7 cellular contexts compared by ENCODE assay signal in genomic region chr15:52558196-52558595, GRCh38. TPM values are rescaled to one million over a fixed set of nuclear protein-coding genes. Genes with fewer than 3 reads are reported as not detected.
DNase-seq lines count a peak whose midpoint lies in the region; ATAC-seq and TF ChIP-seq lines count a peak whose summit lies in the region.

No MANE protein-coding gene starts in this region.

- H3K27me3 ChIP-seq in fibroblast of lung (ENCODE audit: control insufficient read depth, insufficient read depth, low read length) (no peaks in the 10 kb centered on the region), SJCRH30 (no peaks in the 10 kb centered on the region)

- H3K4me3 ChIP-seq in fibroblast of lung (replicated peaks in 1 of 4; ENCODE audit: control extremely low read depth in 1 of 4, insufficient read depth in 1 of 4, low read depth in 3 of 4, low read length in 4 of 4) (no peak overlapping the region), SJCRH30 (no peak overlapping the region)

- DNase-seq in activated CD4-positive, CD25-positive, alpha-beta regulatory T cell treated with anti-CD3 and anti-CD28 coated beads, Interleukin-2, amount 50 U/mL, for 72 hours, result peak; percentile 48
- DNase-seq in fibroblast of lung (ENCODE audit: low read depth in 2 of 2), result peak; percentile 65 to 85
- DNase-seq in stimulated activated CD8-positive, alpha-beta memory T cell treated with anti-CD3 and anti-CD28 coated beads, Interleukin-4, amount 100 ng/mL, for 48 hours, result peak; percentile 60
- no peak for DNase-seq in SJCRH30
- no peak for DNase-seq in NCI-H1105 (lab: John Stamatoyannopoulos, UW)

- H3K9me3 ChIP-seq in fibroblast of lung (ENCODE audit: control insufficient read depth, insufficient read depth, low read depth, low read length) (no peaks in the 10 kb centered on the region), SJCRH30 (replicated peaks) (no peaks in the 10 kb centered on the region)

- H3K4me1 ChIP-seq in fibroblast of lung (ENCODE audit: control insufficient read depth, extremely low read depth, insufficient read depth, low read length) (peaks cover 4% of the 10 kb centered on the region), SJCRH30 (no peaks in the 10 kb centered on the region)

- ATAC-seq in GM19395 (IDR thresholded peaks at IDR 0.05; ENCODE audit: unreplicated experiment) (peak; percentile 78), HG03108 (IDR thresholded peaks at IDR 0.05; ENCODE audit: unreplicated experiment) (peak; percentile 57)

- H3K27ac ChIP-seq in fibroblast of lung (ENCODE audit: insufficient read depth, low read length) (peak overlapping the region; percentile 74), SJCRH30 (no peak overlapping the region)

- peaks cover 3% of the 10 kb centered on the region for H4K20me1 ChIP-seq in fibroblast of lung (ENCODE audit: control insufficient read depth, extremely low read depth, insufficient read depth, low read length)

- no peak for TF ChIP-seq CTCF in fibroblast of lung (conservative IDR thresholded peaks at IDR 0.05 in 1 of 2, IDR thresholded peaks at IDR 0.05 in 1 of 2; ENCODE audit: low read depth in 1 of 2, low read length in 2 of 2)

- no peak overlapping the region for H3K9ac ChIP-seq in fibroblast of lung (ENCODE audit: insufficient read depth, low read length)

- H3K79me2 ChIP-seq in fibroblast of lung (ENCODE audit: control insufficient read depth, insufficient read depth, low read length), result peaks cover 86% of the 10 kb centered on the region

- H3K36me3 ChIP-seq in fibroblast of lung (ENCODE audit: control insufficient read depth, insufficient read depth, low read length) (no peaks in the 10 kb centered on the region), SJCRH30 (peaks cover 44% of the 10 kb centered on the region)

- H3K4me2 ChIP-seq in fibroblast of lung (ENCODE audit: extremely low read depth, insufficient read depth, low read length), result no peak overlapping the region

- H2AFZ ChIP-seq in fibroblast of lung (ENCODE audit: low read length), result no peak overlapping the region

RNA-seq across cellular contexts. Expression of gene ARPP19, which starts 10.6 kb away (rescaled TPM):
- 63.4 and 65.9 TPM in 2 replicates for total RNA-seq in fibroblast of lung
- polyA plus RNA-seq in fibroblast of lung, result 97.0 and 97.8 TPM in 2 replicates
- polyA plus RNA-seq in fibroblast of lung (2012), result 53.2 and 53.6 TPM in 2 replicates
- polyA minus RNA-seq in fibroblast of lung (ENCODE audit: low replicate concordance), result 19.6 and 25.3 TPM in 2 replicates
- 88.2 and 96.1 TPM in 2 replicates for total RNA-seq in SJCRH30 (2014; rRNA removed; shearing (Covaris generic))

RNA-seq across cellular contexts. Expression of gene MYO5A, which starts 29.5 kb away (rescaled TPM):
- total RNA-seq in fibroblast of lung, result 24.4 and 41.9 TPM in 2 replicates
- 32.9 and 55.8 TPM in 2 replicates for polyA plus RNA-seq in fibroblast of lung
- 19.9 and 28.2 TPM in 2 replicates for polyA plus RNA-seq in fibroblast of lung (2012)
- polyA minus RNA-seq in fibroblast of lung (ENCODE audit: low replicate concordance), result 54.7 and 60.9 TPM in 2 replicates
- total RNA-seq in SJCRH30 (2014; rRNA removed; shearing (Covaris generic)), result 15.2 and 15.5 TPM in 2 replicates

Comparison
In these comparisons a context has a peak if more than half of its experiments do, and no peak if none do; other contexts are left out.
1. DNase-seq: peak in activated CD4-positive, CD25-positive, alpha-beta regulatory T cell treated with anti-CD3 and anti-CD28 coated beads, Interleukin-2, amount 50 U/mL, for 72 hours (single experiment), fibroblast of lung (2 of 2) and stimulated activated CD8-positive, alpha-beta memory T cell treated with anti-CD3 and anti-CD28 coated beads, Interleukin-4, amount 100 ng/mL, for 48 hours (single experiment); none in SJCRH30 (0 of 2) and NCI-H1105 (single experiment).